13 cellular contexts compared by ENCODE assay signal in the genomic region with DNA sequence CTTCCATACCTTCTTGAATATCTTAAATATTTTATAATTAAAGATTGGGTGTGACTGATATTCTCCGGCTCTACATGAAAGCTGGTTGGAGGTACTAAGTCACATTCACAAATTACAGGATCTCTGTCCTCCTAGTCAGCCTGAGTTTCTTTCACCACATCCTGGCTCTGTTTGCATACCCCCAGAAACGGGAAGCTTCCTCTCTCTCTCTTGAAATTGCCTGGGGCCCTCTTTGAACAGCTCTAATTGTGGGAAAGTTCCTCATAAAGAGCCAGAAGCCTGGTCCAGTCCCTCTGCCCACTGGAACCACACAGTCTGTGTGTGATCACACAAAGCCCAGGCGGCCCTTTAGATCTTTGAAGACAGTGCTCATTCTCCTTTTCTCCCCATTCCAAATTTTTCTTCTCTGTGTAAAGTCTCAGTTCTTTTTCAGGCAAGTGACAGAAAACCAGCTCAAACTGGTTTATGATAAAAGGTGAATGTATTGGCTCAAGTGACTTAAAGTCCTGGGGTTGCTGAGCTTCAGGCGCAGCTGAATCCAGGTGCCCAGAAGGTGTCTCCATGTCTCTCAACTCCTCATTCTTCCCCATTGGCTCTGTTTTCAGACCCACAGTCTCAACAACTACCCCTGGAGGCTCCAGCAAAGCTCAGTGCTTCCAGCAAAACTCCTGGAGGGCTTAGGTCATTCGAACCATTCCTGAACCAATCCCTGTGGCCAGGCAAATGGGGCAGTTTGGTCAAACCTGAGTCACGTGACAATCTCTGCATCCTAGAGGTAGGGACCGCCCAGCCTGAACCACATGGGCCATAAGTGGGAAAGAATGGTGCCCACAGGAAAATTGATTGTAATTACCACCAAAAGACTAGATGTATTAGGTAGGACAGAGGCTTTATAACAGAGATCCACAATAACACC. TPM values are rescaled to one million over a fixed set of nuclear protein-coding genes. Genes with fewer than 3 reads are reported as not detected.
A peak's percentile ranks its signal among the peaks of the same experiment; 100 is the strongest.
DNase-seq lines count a peak whose midpoint lies in the region; ATAC-seq and TF ChIP-seq lines count a peak whose summit lies in the region.
"Had no signal": no experiment of that assay in that cellular context is flagged by ENCODE, and none has a peak within 500 bp of the region (broad histone marks: within the 10 kb centered on the region; RNA-seq: fewer than 3 reads in every experiment).

No MANE protein-coding gene starts in this region.

- no peaks in the 10 kb centered on the region for H3K36me3 ChIP-seq in H7 (replicated peaks; ENCODE audit: control insufficient read depth, insufficient read depth, low read length)
- H3K36me3 ChIP-seq in PC-9 (ENCODE audit: low read depth): no peaks in the 10 kb centered on the region
- no peaks in the 10 kb centered on the region for H3K36me3 ChIP-seq in left ventricle myocardium inferior
- H3K36me3 ChIP-seq: neural progenitor cell had no signal

- no peak for ATAC-seq in GM19397 (IDR thresholded peaks at IDR 0.05; ENCODE audit: unreplicated experiment)

- POLR2A ChIA-PET in PC-9 (lab: Charles Lee; ENCODE audit: unreplicated experiment): no interaction called here

- H3K27ac ChIP-seq in PC-9 (no peak overlapping the region), left ventricle myocardium inferior (replicated peaks) (peak overlapping the region; percentile 66)
- H3K27ac ChIP-seq: dorsolateral prefrontal cortex, neural progenitor cell had no signal

- DNase-seq in A172 (ENCODE audit: low spot score): peak; percentile 38
- DNase-seq in H7: peak; percentile 39
- DNase-seq in PC-9: peak in 1 of 2 experiments; percentile 49
- DNase-seq in left ventricle myocardium inferior: no peak
- DNase-seq in NCI-H1694 treated with DMSO at 0.1 percent for 48 hours (lab: John Stamatoyannopoulos, UW): no peak
- DNase-seq in DMS153 treated with DMSO at 0.1 percent for 48 hours (lab: John Stamatoyannopoulos, UW; ENCODE audit: unreplicated experiment): no peak
- no peak for DNase-seq in dermis blood vessel endothelial cell
- DNase-seq: dorsolateral prefrontal cortex, NCI-H2081 treated with DMSO at 0.1 percent for 48 hours, small intestine, T-helper 2 cell had no signal

- peak overlapping the region; percentile 37 for H3K4me2 ChIP-seq in PC-9
- H3K4me2 ChIP-seq: neural progenitor cell had no signal

- H3K9me2 ChIP-seq in PC-9 (ENCODE audit: insufficient read depth): no peaks in the 10 kb centered on the region

- no peak overlapping the region for H2AFZ ChIP-seq in PC-9
- H2AFZ ChIP-seq: neural progenitor cell had no signal

- intact Hi-C loops in PC-9 (cut with micrococcal nuclease; ENCODE audit: unreplicated experiment) (no loop called here), left ventricle myocardium inferior (cut with micrococcal nuclease) (loop anchor here (10.0 kb wide), 1 partner anchor 352 kb away; no protein-coding TSS in a partner anchor)

- no peaks in the 10 kb centered on the region for H3K79me2 ChIP-seq in PC-9 (ENCODE audit: low read depth)

- BruUV-seq in PC-9 (replicated peaks; lab: Mats Ljungman, UMichigan): no TSS peak

- TF ChIP-seq CTCF in PC-9 (conservative IDR thresholded peaks at IDR 0.05) (no peak), left ventricle myocardium inferior (IDR thresholded peaks at IDR 0.05; ENCODE audit: borderline replicate concordance) (no peak)

- H3K4me3 ChIP-seq in H7 (ENCODE audit: insufficient read depth, low read depth, low read length) (no peak overlapping the region), PC-9 (no peak overlapping the region), left ventricle myocardium inferior (no peak overlapping the region)
- H3K4me3 ChIP-seq: dorsolateral prefrontal cortex, neural progenitor cell had no signal

- CTCF ChIA-PET in PC-9 (lab: Charles Lee): no interaction called here

- peaks cover 46% of the 10 kb centered on the region for H3K4me1 ChIP-seq in PC-9 (replicated peaks; ENCODE audit: insufficient read depth)
- peaks cover 33% of the 10 kb centered on the region for H3K4me1 ChIP-seq in left ventricle myocardium inferior

- peaks cover 30% of the 10 kb centered on the region for H3F3A ChIP-seq in PC-9 (ENCODE audit: insufficient read depth, low read depth)

- H3K27me3 ChIP-seq in H7 (ENCODE audit: control insufficient read depth, insufficient read depth, low read length) (peaks cover 23% of the 10 kb centered on the region), PC-9 (ENCODE audit: insufficient read depth, low read depth) (no peaks in the 10 kb centered on the region), left ventricle myocardium inferior (ENCODE audit: low read depth) (no peaks in the 10 kb centered on the region)
- H3K27me3 ChIP-seq: dorsolateral prefrontal cortex had no signal

- no peaks in the 10 kb centered on the region for H4K20me1 ChIP-seq in PC-9 (ENCODE audit: insufficient read depth)

- H3K9me3 ChIP-seq in PC-9 (ENCODE audit: insufficient read depth, low read depth): no peaks in the 10 kb centered on the region
- H3K9me3 ChIP-seq in left ventricle myocardium inferior (replicated peaks): no peaks in the 10 kb centered on the region

RNA-seq across cellular contexts. Expression of a gene that starts 8.5 kb away (rescaled TPM):
- total RNA-seq in A172 (2014; rRNA removed; shearing (Covaris generic)): 5.9 and 8.8 TPM in 2 replicates
- 11.3 and 13.7 TPM in 2 replicates for total RNA-seq in H7 (2014; rRNA removed; shearing (Covaris generic))
- 86.3 and 92.9 TPM in 2 replicates for total RNA-seq in PC-9 (2021)
- 22.5 TPM for total RNA-seq in left ventricle myocardium inferior
- total RNA-seq in dermis blood vessel endothelial cell: 10.4 and 17.9 TPM in 2 replicates

Comparison
In these comparisons a context has a peak if more than half of its experiments do, and no peak if none do; other contexts are left out.
1. DNase-seq: peak in A172 (single experiment) and H7 (single experiment); none in left ventricle myocardium inferior (single experiment), NCI-H1694 treated with DMSO at 0.1 percent for 48 hours (single experiment), DMS153 treated with DMSO at 0.1 percent for 48 hours (single experiment) and dermis blood vessel endothelial cell (single experiment).